ENCODE assay signal across 18 cellular contexts in the genomic region with DNA sequence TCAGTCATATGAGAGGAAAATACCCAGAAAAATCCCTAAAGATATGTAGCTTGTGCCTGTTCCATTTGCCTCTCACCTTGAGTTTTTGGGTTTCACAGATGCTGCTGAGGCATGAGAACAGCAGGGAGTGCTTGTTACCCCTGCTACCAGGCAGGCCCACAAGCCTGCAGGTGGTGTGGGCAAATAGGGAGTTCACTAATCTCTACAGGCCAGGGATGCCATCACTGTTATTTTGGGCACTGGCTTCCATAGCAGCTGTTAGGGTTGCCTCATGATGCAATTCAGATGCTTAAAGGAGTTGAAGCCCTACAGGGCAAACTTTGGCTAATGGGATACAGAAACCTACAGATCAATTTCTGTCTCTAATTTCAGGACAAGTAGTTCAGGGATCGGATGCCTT.
A peak's percentile ranks its signal among the peaks of the same experiment; 100 is the strongest.
DNase-seq lines count a peak whose midpoint lies in the region; ATAC-seq and TF ChIP-seq lines count a peak whose summit lies in the region.
"Had no signal": no experiment of that assay in that cellular context is flagged by ENCODE, and none has a peak within 500 bp of the region (broad histone marks: within the 10 kb centered on the region; RNA-seq: fewer than 3 reads in every experiment).

No MANE protein-coding gene starts in this region.

- in situ Hi-C loops in IMR-90 (cut with MboI; ENCODE audit: low sequenced_read_pairs) = no loop called here

- intact Hi-C loops in IMR-90 (cut with micrococcal nuclease) (loop anchor here (10.0 kb wide), 1 partner anchor 55 kb away; no protein-coding TSS in a partner anchor), PC-3 (cut with micrococcal nuclease) (no loop called here), left ventricle myocardium inferior (cut with micrococcal nuclease) (no loop called here), upper lobe of right lung (cut with DNase I) (no loop called here)

- H3K18ac ChIP-seq in IMR-90 (ENCODE audit: low read depth, low read length) = no peak overlapping the region; the same call in 1 of the 2 replicates
- H3K18ac ChIP-seq in neuronal stem cell (ENCODE audit: low read length) = no peak overlapping the region

- H3K4me2 ChIP-seq in IMR-90 (ENCODE audit: low read depth, low read length) = no peak overlapping the region
- no peak overlapping the region for H3K4me2 ChIP-seq in PC-3 (ENCODE audit: low read length)
- H3K4me2 ChIP-seq in neuronal stem cell (ENCODE audit: insufficient read depth, low read length, poor library complexity, severe bottlenecking) = no peak overlapping the region

- no peak for TF ChIP-seq POLR2A in IMR-90 (IDR thresholded peaks at IDR 0.05; ENCODE audit: low read depth, low read length)

- H3K9ac ChIP-seq in IMR-90 (ENCODE audit: low read depth, low read length) (no peak overlapping the region), PC-3 (ENCODE audit: low read length) (no peak overlapping the region), neuronal stem cell (ENCODE audit: low read depth, low read length, poor library complexity) (no peak overlapping the region)

- CTCF ChIA-PET in IMR-90 (lab: Yijun Ruan, JAX) = no interaction called here
- CTCF ChIA-PET in PC-3 (lab: Charles Lee) = no interaction called here

- no peaks in the 10 kb centered on the region for H3K36me3 ChIP-seq in IMR-90 (ENCODE audit: control insufficient read depth, insufficient read depth, low read length)
- H3K36me3 ChIP-seq in PC-3 (ENCODE audit: low read depth, low read length) = no peaks in the 10 kb centered on the region
- no peaks in the 10 kb centered on the region for H3K36me3 ChIP-seq in left ventricle myocardium inferior
- H3K36me3 ChIP-seq in neuronal stem cell (replicated peaks in 1 of 2; ENCODE audit: control insufficient read depth in 2 of 2, insufficient read depth in 2 of 2, low read length in 2 of 2) = no peaks in the 10 kb centered on the region
- no peaks in the 10 kb centered on the region for H3K36me3 ChIP-seq in upper lobe of right lung

- H4K20me1 ChIP-seq in IMR-90 (ENCODE audit: insufficient read depth, low read length) (no peaks in the 10 kb centered on the region), PC-3 (ENCODE audit: low read length) (no peaks in the 10 kb centered on the region)

- H3K23ac ChIP-seq in IMR-90 (ENCODE audit: low read depth, low read length) (no peak overlapping the region), neuronal stem cell (ENCODE audit: low read depth, low read length, poor library complexity) (no peak overlapping the region)

- H2AK5ac ChIP-seq in IMR-90 (ENCODE audit: low read depth, low read length) (no peak overlapping the region), neuronal stem cell (ENCODE audit: low read depth, low read length) (no peak overlapping the region)

- H3K4me3 ChIP-seq in IMR-90 (ENCODE audit: insufficient read depth, low read depth, low read length) (no peak overlapping the region), PC-3 (ENCODE audit: low read length) (no peak overlapping the region), left ventricle myocardium inferior (no peak overlapping the region), neuronal stem cell (ENCODE audit: low read length in 2 of 2) (no peak overlapping the region), upper lobe of right lung (no peak overlapping the region)

- H4K8ac ChIP-seq in IMR-90 (ENCODE audit: low read depth in 2 of 2, low read length in 2 of 2) (no peak overlapping the region), neuronal stem cell (ENCODE audit: low read depth, low read length) (no peak overlapping the region)

- H3K79me1 ChIP-seq in IMR-90 (ENCODE audit: low read depth in 1 of 2, low read length in 2 of 2) (no peaks in the 10 kb centered on the region), neuronal stem cell (ENCODE audit: low read depth, low read length) (no peaks in the 10 kb centered on the region)

- H3K79me2 ChIP-seq in PC-3 (ENCODE audit: low read length) = no peaks in the 10 kb centered on the region

- WGBS in IMR-90 (ENCODE audit: extremely low coverage in 2 of 2, insufficient read length in 1 of 2), 2 experiments = no CpG with 5 or more reads among the region's 1 CpG
- WGBS in neuronal stem cell (ENCODE audit: extremely low coverage in 2 of 2, insufficient read length in 2 of 2, insufficient replicate concordance in 1 of 2), 2 donors = no CpG with 5 or more reads among the region's 1 CpG

- no peaks in the 10 kb centered on the region for H3F3A ChIP-seq in PC-3 (ENCODE audit: low read length, unreplicated experiment)

- dilution Hi-C loops in IMR-90 (cut with HindIII; ENCODE audit: low sequenced_read_pairs, unreplicated experiment) = no loop called here

- no peak overlapping the region for H2BK20ac ChIP-seq in IMR-90 (ENCODE audit: low read depth, low read length)

- TF ChIP-seq CTCF in IMR-90 (conservative IDR thresholded peaks at IDR 0.05; ENCODE audit: low read depth, low read length) (no peak), PC-3 (conservative IDR thresholded peaks at IDR 0.05; ENCODE audit: low read depth, low read length) (no peak), left ventricle myocardium inferior (IDR thresholded peaks at IDR 0.05; ENCODE audit: borderline replicate concordance) (no peak), upper lobe of right lung (IDR thresholded peaks at IDR 0.05) (no peak)

- no peak overlapping the region for H2AK9ac ChIP-seq in IMR-90 (replicated peaks; ENCODE audit: low read depth, low read length, poor library complexity)

- no peak overlapping the region for H3K27ac ChIP-seq in IMR-90 (ENCODE audit: insufficient read depth, low read length)
- H3K27ac ChIP-seq in PC-3 (ENCODE audit: low read length) = no peak overlapping the region
- peak overlapping the region; percentile 9 for H3K27ac ChIP-seq in left ventricle myocardium inferior (replicated peaks)
- H3K27ac ChIP-seq in neuronal stem cell (replicated peaks; ENCODE audit: low read length) = no peak overlapping the region
- no peak overlapping the region for H3K27ac ChIP-seq in upper lobe of right lung

- H2BK120ac ChIP-seq in IMR-90 (ENCODE audit: low read depth, low read length) (no peak overlapping the region), neuronal stem cell (ENCODE audit: low read depth, low read length) (no peak overlapping the region)

- H4K5ac ChIP-seq in IMR-90 (ENCODE audit: low read depth, low read length) = no peak overlapping the region

- H4K91ac ChIP-seq in IMR-90 (ENCODE audit: insufficient read depth, low read depth, low read length) = no peak overlapping the region
- H4K91ac ChIP-seq in neuronal stem cell (ENCODE audit: low read depth, low read length, poor library complexity) = no peak overlapping the region

- H3K14ac ChIP-seq in IMR-90 (replicated peaks; ENCODE audit: low read depth, low read length) (0 out of 2 replicates have a peak overlapping the region, but pooled peaks have one; percentile 62), neuronal stem cell (ENCODE audit: low read length) (no peak overlapping the region)

- H3K4me1 ChIP-seq in IMR-90 (ENCODE audit: control insufficient read depth, insufficient read depth, low read length) (peaks cover 6% of the 10 kb centered on the region; the same call in 1 of the 2 replicates), PC-3 (ENCODE audit: insufficient read depth, low read length) (peaks cover 31% of the 10 kb centered on the region), left ventricle myocardium inferior (peaks cover 39% of the 10 kb centered on the region), neuronal stem cell (ENCODE audit: control insufficient read depth in 2 of 2, insufficient read depth in 1 of 2, low read depth in 1 of 2, low read length in 2 of 2) (peaks cover 0 to 2% of the 10 kb centered on the region in 2 donors), upper lobe of right lung (no peaks in the 10 kb centered on the region)

- H3K9me3 ChIP-seq in IMR-90 (ENCODE audit: control insufficient read depth, insufficient read depth, low read length) = no peaks in the 10 kb centered on the region
- no peaks in the 10 kb centered on the region for H3K9me3 ChIP-seq in PC-3 (ENCODE audit: low read length)
- peaks cover 5% of the 10 kb centered on the region for H3K9me3 ChIP-seq in left ventricle myocardium inferior (replicated peaks)
- H3K9me3 ChIP-seq in neuronal stem cell (replicated peaks in 1 of 2; ENCODE audit: control insufficient read depth in 2 of 2, insufficient read depth in 1 of 2, low read depth in 1 of 2, low read length in 2 of 2) = no peaks in the 10 kb centered on the region
- H3K9me3 ChIP-seq in upper lobe of right lung = no peaks in the 10 kb centered on the region

- POLR2A ChIA-PET in IMR-90 (lab: Charles Lee; ENCODE audit: unreplicated experiment) = no interaction called here
- POLR2A ChIA-PET in PC-3 (lab: Charles Lee; ENCODE audit: unreplicated experiment) = no interaction called here

- H2BK5ac ChIP-seq in IMR-90 (ENCODE audit: low read depth, low read length, poor library complexity, severe bottlenecking) = no peak overlapping the region
- H2BK5ac ChIP-seq in neuronal stem cell (ENCODE audit: low read length) = no peak overlapping the region

- ATAC-seq in IMR-90 (ENCODE audit: low read depth) (no peak), PC-3 (no peak), upper lobe of right lung (no peak), GM18511 (IDR thresholded peaks at IDR 0.05; ENCODE audit: unreplicated experiment) (no peak)
- ATAC-seq: SK-N-SH treated with all-trans-retinoic acid at 6 μM for 48 hours had no signal

- no peak overlapping the region for H3K56ac ChIP-seq in IMR-90 (ENCODE audit: extremely low read depth, insufficient read depth, low read length)

- no peaks in the 10 kb centered on the region for H3K27me3 ChIP-seq in IMR-90 (ENCODE audit: control insufficient read depth, insufficient read depth, low read length)
- H3K27me3 ChIP-seq in PC-3 (ENCODE audit: low read length) = no peaks in the 10 kb centered on the region
- H3K27me3 ChIP-seq in left ventricle myocardium inferior (ENCODE audit: low read depth) = no peaks in the 10 kb centered on the region
- no peaks in the 10 kb centered on the region for H3K27me3 ChIP-seq in neuronal stem cell (ENCODE audit: control insufficient read depth in 3 of 3, insufficient read depth in 3 of 3, low read depth in 1 of 3, low read length in 3 of 3)
- no peaks in the 10 kb centered on the region for H3K27me3 ChIP-seq in upper lobe of right lung

- no peak for TF ChIP-seq RAD21 in IMR-90 (IDR thresholded peaks at IDR 0.05; ENCODE audit: low read length)

- H2BK12ac ChIP-seq in neuronal stem cell (ENCODE audit: low read length) = no peak overlapping the region

- BruUV-seq in IMR-90 (replicated peaks; lab: Mats Ljungman, UMichigan) = no TSS peak
- BruUV-seq in PC-3 (replicated peaks; lab: Mats Ljungman, UMichigan) = no TSS peak

- H3K4ac ChIP-seq in IMR-90 (ENCODE audit: low read depth, low read length) (no peak overlapping the region), neuronal stem cell (ENCODE audit: low read length) (no peak overlapping the region)

- H3K9me1 ChIP-seq in IMR-90 (ENCODE audit: insufficient read depth, low read length) = no peaks in the 10 kb centered on the region

- H2AFZ ChIP-seq in IMR-90 (replicated peaks; ENCODE audit: low read length, poor library complexity) (peak overlapping the region; percentile 64), PC-3 (ENCODE audit: low read length) (0 out of 2 replicates have a peak overlapping the region, but pooled peaks have one; percentile 5), neuronal stem cell (ENCODE audit: low read length) (peak overlapping the region; percentile 42)

- H2BK15ac ChIP-seq in IMR-90 (ENCODE audit: low read depth, low read length) = no peak overlapping the region; the same call in 2 of the 3 replicates
- H2BK15ac ChIP-seq in neuronal stem cell (ENCODE audit: low read length) = no peak overlapping the region

- DNase-seq in IMR-90 = no peak
- no peak for DNase-seq in PC-3
- DNase-seq in left ventricle myocardium inferior = no peak
- no peak for DNase-seq in neuronal stem cell (ENCODE audit: low spot score)
- DNase-seq in upper lobe of right lung = no peak
- no peak for DNase-seq in nucleus accumbens (lab: John Stamatoyannopoulos, UW)
- DNase-seq: ACHN, AML-193, COR-L47, HFFc6, Karpas-422, MM.1S, NCI-H1105, NCI-H187, NCI-H2171, NCI-H446 treated with DMSO at 0.1 percent for 48 hours had no signal

- H3K9me2 ChIP-seq in PC-3 (replicated peaks; ENCODE audit: low read length) = no peaks in the 10 kb centered on the region

Comparison
In these comparisons a context has a peak if more than half of its experiments do, and no peak if none do; other contexts are left out.
1. H2AFZ ChIP-seq: peak in every context shown above with its lines; median percentile 64 in IMR-90; 42 in neuronal stem cell; 5 in PC-3.